Comparison of ENCODE assay signal across 8 cellular contexts in genomic region chr1:227733751-227734545, GRCh38. TPM values are rescaled to one million over a fixed set of nuclear protein-coding genes. Genes with fewer than 3 reads are reported as not detected.
DNase-seq lines count a peak whose midpoint lies in the region; ATAC-seq, FAIRE-seq and TF ChIP-seq lines count a peak whose summit lies in the region.

No MANE protein-coding gene starts in this region.

- peak overlapping the region; percentile 78 for H2AFZ ChIP-seq in keratinocyte (ENCODE audit: control insufficient read depth, low read length)

- H3K4me3 ChIP-seq in adrenal gland (peak overlapping the region in 3 of 4 donors; percentile 66 to 96 (median 92)), keratinocyte (ENCODE audit: control insufficient read depth in 2 of 3, extremely low read depth in 1 of 3, insufficient read depth in 2 of 3, low read depth in 1 of 3, low read length in 3 of 3) (peak overlapping the region; percentile 69 to 94 (median 78)), thoracic aorta (peak overlapping the region; percentile 99)

- ATAC-seq in thoracic aorta (ENCODE audit: insufficient number of reproducible peaks, low FRiP score, low read depth) (no peak), HG03108 (IDR thresholded peaks at IDR 0.05; ENCODE audit: unreplicated experiment) (no peak)

- dilution Hi-C loops in keratinocyte (cut with MboI; ENCODE audit: extremely low pct_ligation_motif_present, low sequenced_read_pairs): no loop called here

- H3K4me2 ChIP-seq in keratinocyte (ENCODE audit: control insufficient read depth, extremely low read depth, insufficient read depth, low read depth, low read length): peak overlapping the region; percentile 97

- H4K20me1 ChIP-seq in keratinocyte (ENCODE audit: control insufficient read depth, extremely low read depth, insufficient read depth, low read length): peaks cover 3% of the 10 kb centered on the region

- H3K27me3 ChIP-seq in adrenal gland: no peaks in the 10 kb centered on the region
- H3K27me3 ChIP-seq in keratinocyte (ENCODE audit: control insufficient read depth, extremely low read depth, insufficient read depth, low read length): no peaks in the 10 kb centered on the region
- H3K27me3 ChIP-seq in thoracic aorta (replicated peaks; ENCODE audit: insufficient read depth): no peaks in the 10 kb centered on the region

- peak overlapping the region; percentile 93 for H3K27ac Mint-ChIP-seq in activated CD4-positive, alpha-beta T cell treated with anti-CD3 and anti-CD28 coated beads, Interleukin-2, amount 10 ng/mL, durations not matched to agents 24 days and 14 days

- no peak for FAIRE-seq in keratinocyte (lab: Jason Lieb, UNC)

- TF ChIP-seq POLR2A in adrenal gland (IDR thresholded peaks at IDR 0.05): no peak

- H3K4me1 ChIP-seq in adrenal gland (replicated peaks in 1 of 2) (peaks cover 21 to 56% of the 10 kb centered on the region in 2 donors), keratinocyte (ENCODE audit: control insufficient read depth, extremely low read depth, insufficient read depth, low read length) (peaks cover 18% of the 10 kb centered on the region), thoracic aorta (ENCODE audit: control insufficient read depth in 1 of 2, low read depth in 2 of 2) (peaks cover 15 to 45% of the 10 kb centered on the region in 2 donors)

- intact Hi-C loops in activated CD4-positive, alpha-beta T cell treated with anti-CD3 and anti-CD28 coated beads, Interleukin-2, amount 10 ng/mL, durations not matched to agents 24 days and 14 days (cut with micrococcal nuclease): loop anchor here (2.0 to 10.0 kb wide), 4 partner anchors 29 to 799 kb away; no protein-coding TSS in a partner anchor
- intact Hi-C loops in adrenal gland (cut with DNase I): loop anchor here in 1 of 2 donors (10.0 kb wide), 1 partner anchor 351 kb away; the partner anchor contains the start of gene ARF1

- WGBS in adrenal gland, 4 donors: 70 to 77% (median 74%) methylated on average over 17 to 24 of the region's 24 CpGs

- peaks cover 20% of the 10 kb centered on the region for H3K36me3 Mint-ChIP-seq in activated CD4-positive, alpha-beta T cell treated with anti-CD3 and anti-CD28 coated beads, Interleukin-2, amount 10 ng/mL, durations not matched to agents 24 days and 14 days (ENCODE audit: low read depth)

- H3K4me1 Mint-ChIP-seq in activated CD4-positive, alpha-beta T cell treated with anti-CD3 and anti-CD28 coated beads, Interleukin-2, amount 10 ng/mL, durations not matched to agents 24 days and 14 days: peaks cover 29% of the 10 kb centered on the region

- peak overlapping the region; percentile 98 for H3K4me3 Mint-ChIP-seq in activated CD4-positive, alpha-beta T cell treated with anti-CD3 and anti-CD28 coated beads, Interleukin-2, amount 10 ng/mL, durations not matched to agents 24 days and 14 days

- peak overlapping the region; percentile 86 for H3K9ac ChIP-seq in keratinocyte (ENCODE audit: control insufficient read depth, extremely low read depth, insufficient read depth, low read length)

- H3K79me2 ChIP-seq in keratinocyte (ENCODE audit: control insufficient read depth, insufficient read depth, low read length): peaks cover 59% of the 10 kb centered on the region

- peak; percentile 58 for DNase-seq in activated CD4-positive, alpha-beta T cell treated with anti-CD3 and anti-CD28 coated beads, Interleukin-2, amount 10 ng/mL, durations not matched to agents 24 days and 14 days
- DNase-seq in activated CD4-positive, alpha-beta T cell treated with anti-CD3 and anti-CD28 coated beads, Interleukin-2, amount 50 U/mL, for 1 hour: no peak
- DNase-seq in adrenal gland (peak in 1 of 7 donors; percentile 58), keratinocyte (ENCODE audit: low read depth, low spot score) (no peak), thoracic aorta (ENCODE audit: low spot score) (no peak), H4 (ENCODE audit: low spot score) (no peak), NCI-H1048 (lab: John Stamatoyannopoulos, UW) (no peak)

- H3K9me3 Mint-ChIP-seq in activated CD4-positive, alpha-beta T cell treated with anti-CD3 and anti-CD28 coated beads, Interleukin-2, amount 10 ng/mL, durations not matched to agents 24 days and 14 days: no peaks in the 10 kb centered on the region

- H3K27ac ChIP-seq in adrenal gland (peak overlapping the region in 4 of 5 donors; percentile 76 to 90 (median 86)), keratinocyte (ENCODE audit: control insufficient read depth, insufficient read depth, low read length) (peak overlapping the region; percentile 81), thoracic aorta (peak overlapping the region in 1 of 2 donors; percentile 83)

- TF ChIP-seq CTCF in adrenal gland (IDR thresholded peaks at IDR 0.05) (no peak), keratinocyte (optimal IDR thresholded peaks at IDR 0.05 in 1 of 3, IDR thresholded peaks at IDR 0.05 in 1 of 3, conservative IDR thresholded peaks at IDR 0.05 in 1 of 3; ENCODE audit: extremely low read depth in 1 of 3, insufficient read depth in 2 of 3, low read length in 3 of 3) (no peak), thoracic aorta (IDR thresholded peaks at IDR 0.05) (no peak)

- H3K36me3 ChIP-seq in adrenal gland (replicated peaks in 1 of 2) (peaks cover 0 to 22% of the 10 kb centered on the region in 2 donors), keratinocyte (ENCODE audit: control insufficient read depth in 2 of 2, extremely low read depth in 1 of 2, insufficient read depth in 2 of 2, low read length in 2 of 2) (peaks cover 13 to 15% of the 10 kb centered on the region in 2 experiments), thoracic aorta (peaks cover 3% of the 10 kb centered on the region)

- H3K27me3 Mint-ChIP-seq in activated CD4-positive, alpha-beta T cell treated with anti-CD3 and anti-CD28 coated beads, Interleukin-2, amount 10 ng/mL, durations not matched to agents 24 days and 14 days: peaks cover 2% of the 10 kb centered on the region

- H3K9me3 ChIP-seq in adrenal gland (replicated peaks in 1 of 3): no peaks in the 10 kb centered on the region
- H3K9me3 ChIP-seq in keratinocyte (ENCODE audit: control insufficient read depth, low read depth, low read length): no peaks in the 10 kb centered on the region
- no peaks in the 10 kb centered on the region for H3K9me3 ChIP-seq in thoracic aorta

- H3K9me1 ChIP-seq in keratinocyte (ENCODE audit: control insufficient read depth, extremely low read depth, insufficient read depth, low read length): no peaks in the 10 kb centered on the region

RNA-seq across cellular contexts. Expression of gene JMJD4, which starts 1.2 kb away (rescaled TPM):
- total RNA-seq in activated CD4-positive, alpha-beta T cell treated with anti-CD3 and anti-CD28 coated beads, Interleukin-2, amount 10 ng/mL, durations not matched to agents 24 days and 14 days: 34.8 and 35.1 TPM in 2 replicates
- 10 to 100 TPM; 19.7 to 57.5 (median 29.6) TPM for total RNA-seq in adrenal gland
- polyA plus RNA-seq in adrenal gland: 10 to 100 TPM in 2 of 3 donors, 1 to 10 TPM in 1; 8.6 to 29.8 (median 25.7) TPM
- polyA plus RNA-seq in keratinocyte: 17.1 to 25.0 TPM (median 19.5 TPM) in 3 replicates
- polyA plus RNA-seq in keratinocyte (2011; ENCODE audit: low read depth): 2.3 TPM
- 13.0 and 19.4 TPM in 2 replicates for polyA plus RNA-seq in keratinocyte (2011; cell fraction: cytosol; rRNA removed)
- polyA plus RNA-seq in keratinocyte (2011; cell fraction: nucleus; rRNA removed): 21.4 and 23.2 TPM in 2 replicates
- 5.9 and 20.5 TPM in 2 replicates for polyA plus RNA-seq in keratinocyte (2012; ENCODE audit: low replicate concordance)
- polyA minus RNA-seq in keratinocyte: 33.5 to 41.8 TPM (median 33.9 TPM) in 3 replicates
- polyA minus RNA-seq in keratinocyte (2011; cell fraction: cytosol; rRNA and poly(A)+ RNA removed): 28.2 TPM
- 20.1 and 22.4 TPM in 2 replicates for polyA minus RNA-seq in keratinocyte (2011; cell fraction: nucleus; rRNA and poly(A)+ RNA removed)
- total RNA-seq in thoracic aorta: 10 to 100 TPM; 19.4 to 24.2 TPM
- 15.1 and 19.7 TPM in 2 replicates for total RNA-seq in H4 (2014; rRNA removed; shearing (Covaris generic))

RNA-seq across cellular contexts. Expression of gene SNAP47, which starts 1.3 kb away (rescaled TPM):
- 28.6 and 30.9 TPM in 2 replicates for total RNA-seq in activated CD4-positive, alpha-beta T cell treated with anti-CD3 and anti-CD28 coated beads, Interleukin-2, amount 10 ng/mL, durations not matched to agents 24 days and 14 days
- total RNA-seq in adrenal gland (100 to 1,000 TPM in 6 of 8 donors, 10 to 100 TPM in 2; 60.9 to 216 (median 117) TPM), thoracic aorta (10 to 100 TPM; 26.3 to 42.4 TPM)
- polyA plus RNA-seq in adrenal gland (10 to 100 TPM; 24.5 to 52.8 (median 43.5) TPM), keratinocyte (19.3 to 30.4 TPM (median 24.8 TPM) in 3 replicates)
- 9.7 TPM for polyA plus RNA-seq in keratinocyte (2011; ENCODE audit: low read depth)
- polyA plus RNA-seq in keratinocyte (2011; cell fraction: cytosol; rRNA removed): 31.4 and 31.8 TPM in 2 replicates
- 21.6 and 23.4 TPM in 2 replicates for polyA plus RNA-seq in keratinocyte (2011; cell fraction: nucleus; rRNA removed)
- polyA plus RNA-seq in keratinocyte (2012; ENCODE audit: low replicate concordance): 20.7 and 24.0 TPM in 2 replicates
- polyA minus RNA-seq in keratinocyte: 16.5 to 28.5 TPM (median 21.7 TPM) in 3 replicates
- polyA minus RNA-seq in keratinocyte (2011; cell fraction: cytosol; rRNA and poly(A)+ RNA removed): 18.0 TPM
- polyA minus RNA-seq in keratinocyte (2011; cell fraction: nucleus; rRNA and poly(A)+ RNA removed): 9.7 and 15.4 TPM in 2 replicates
- 61.3 and 61.6 TPM in 2 replicates for total RNA-seq in H4 (2014; rRNA removed; shearing (Covaris generic))
